12 cellular contexts compared by ENCODE assay signal in the genomic region with DNA sequence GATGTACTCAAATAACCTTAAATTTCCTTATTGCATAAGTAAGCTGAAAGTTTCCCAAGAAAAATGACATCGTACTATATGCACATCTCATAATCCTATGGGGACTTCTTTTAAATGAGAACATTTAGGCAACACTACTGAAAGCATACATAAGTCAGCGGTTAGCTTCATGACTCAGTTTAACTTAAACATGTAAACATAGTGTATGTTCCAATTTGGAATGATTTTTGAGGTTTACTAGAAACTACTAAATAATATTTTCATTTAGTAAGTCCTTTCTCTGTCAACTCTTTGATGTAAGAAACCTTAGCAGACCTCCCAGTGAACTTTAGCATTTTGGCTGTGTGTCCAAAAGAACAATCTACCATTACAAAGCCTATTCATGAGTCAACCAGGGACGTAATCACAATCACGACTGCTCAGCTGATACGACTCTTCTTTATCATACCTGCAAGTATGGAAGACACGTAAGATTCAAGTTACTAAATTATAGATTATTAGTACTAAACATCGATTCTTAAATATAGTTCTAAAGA. TPM values are rescaled to one million over a fixed set of nuclear protein-coding genes. Genes with fewer than 3 reads are reported as not detected.
DNase-seq lines count a peak whose midpoint lies in the region; ATAC-seq, FAIRE-seq and TF ChIP-seq lines count a peak whose summit lies in the region.
"Had no signal": no experiment of that assay in that cellular context is flagged by ENCODE, and none has a peak within 500 bp of the region (broad histone marks: within the 10 kb centered on the region; RNA-seq: fewer than 3 reads in every experiment).

No MANE protein-coding gene starts in this region.

- CTCF ChIA-PET in endothelial cell of umbilical vein (lab: Charles Lee): interaction anchor here (0.7 to 2.8 kb wide), 9 partner anchors 12 to 501 kb away, joined by 3 to 13 read pairs (median 4); no protein-coding TSS in a partner anchor

- FAIRE-seq in endothelial cell of umbilical vein (lab: Jason Lieb, UNC): no peak

- no peaks in the 10 kb centered on the region for H3K27me3 Mint-ChIP-seq in nephron progenitor cell (ENCODE audit: low read depth, poor library complexity)

- POLR2A ChIA-PET in endothelial cell of umbilical vein (lab: Charles Lee): no interaction called here

- H4K20me1 ChIP-seq in DND-41 (ENCODE audit: insufficient read depth, low read length): no peaks in the 10 kb centered on the region
- H4K20me1 ChIP-seq in endothelial cell of umbilical vein (replicated peaks; ENCODE audit: control insufficient read depth, extremely low read depth, insufficient read depth, low read length): no peaks in the 10 kb centered on the region

- intact Hi-C loops in endothelial cell of umbilical vein (cut with micrococcal nuclease) (loop anchor here (1.0 kb wide), 4 partner anchors 40 to 232 kb away; no protein-coding TSS in a partner anchor), posterior vena cava (cut with DNase I) (no loop called here)

- dilution Hi-C loops in endothelial cell of umbilical vein (cut with MboI; ENCODE audit: extremely low pct_ligation_motif_present, low sequenced_read_pairs): no loop called here

- H3K27ac Mint-ChIP-seq in nephron progenitor cell: no peak overlapping the region

- H3K36me3 ChIP-seq in DND-41 (ENCODE audit: insufficient read depth, low read length) (no peaks in the 10 kb centered on the region), RWPE2 (ENCODE audit: low read depth) (0 out of 2 replicates have a peak, but pooled peaks cover 4% of the 10 kb centered on the region), endothelial cell of umbilical vein (ENCODE audit: control insufficient read depth in 2 of 2, extremely low read depth in 1 of 2, insufficient read depth in 2 of 2, low read length in 2 of 2) (no peaks in the 10 kb centered on the region)
- H3K36me3 ChIP-seq: cardiac muscle cell had no signal

- peak overlapping the region; percentile 71; the same call in 1 of the 2 replicates for H3K4me2 ChIP-seq in DND-41 (ENCODE audit: insufficient read depth, low read length)
- H3K4me2 ChIP-seq in endothelial cell of umbilical vein (ENCODE audit: insufficient read depth, low read length): no peak overlapping the region

- no peaks in the 10 kb centered on the region for H3K36me3 Mint-ChIP-seq in nephron progenitor cell (ENCODE audit: low read depth)

- TF ChIP-seq CTCF in DND-41 (IDR thresholded peaks at IDR 0.05; ENCODE audit: borderline replicate concordance, extremely low read depth, low read length, poor library complexity, severe bottlenecking) (no peak), RWPE2 (IDR thresholded peaks at IDR 0.05; ENCODE audit: poor library complexity, severe bottlenecking) (no peak), endothelial cell of umbilical vein (IDR thresholded peaks at IDR 0.05; ENCODE audit: extremely low read depth in 1 of 2, insufficient read depth in 1 of 2, low read depth in 1 of 2, low read length in 2 of 2) (no peak), nephron progenitor cell (IDR thresholded peaks at IDR 0.05) (no peak)

- peak overlapping the region; percentile 87 for H3K4me3 Mint-ChIP-seq in nephron progenitor cell

- DNase-seq in DND-41: no peak
- DNase-seq in RWPE2 (ENCODE audit: low spot score): no peak
- DNase-seq in endothelial cell of umbilical vein (ENCODE audit: low read depth, low spot score): peak; percentile 50
- DNase-seq in nephron progenitor cell: no peak
- no peak for DNase-seq in posterior vena cava (ENCODE audit: low spot score)
- DNase-seq in GDM1 (lab: John Stamatoyannopoulos, UW): no peak
- DNase-seq in SKM-1 treated with dmso at 0.1 percent for 144 hours (lab: John Stamatoyannopoulos, UW; ENCODE audit: unreplicated experiment): no peak
- DNase-seq: islet precursor cell, NCI-H2171, T-helper 9 cell had no signal

- ATAC-seq in DND-41 (ENCODE audit: insufficient read depth, low read depth) (no peak), RWPE2 (ENCODE audit: low read depth) (no peak), HG03108 (IDR thresholded peaks at IDR 0.05; ENCODE audit: unreplicated experiment) (no peak)

- H3K27me3 ChIP-seq in DND-41 (ENCODE audit: insufficient read depth, low read length, poor library complexity) (no peaks in the 10 kb centered on the region), RWPE2 (ENCODE audit: insufficient read depth, poor library complexity, severe bottlenecking) (no peaks in the 10 kb centered on the region), endothelial cell of umbilical vein (ENCODE audit: control insufficient read depth in 2 of 2, insufficient read depth in 2 of 2, low read length in 2 of 2) (no peaks in the 10 kb centered on the region)
- H3K27me3 ChIP-seq: cardiac muscle cell had no signal

- peaks cover 32% of the 10 kb centered on the region for H3K4me1 Mint-ChIP-seq in nephron progenitor cell

- H3K9me3 Mint-ChIP-seq in nephron progenitor cell: no peaks in the 10 kb centered on the region

- H3K4me1 ChIP-seq in DND-41 (ENCODE audit: insufficient read depth, low read length): peaks cover 29% of the 10 kb centered on the region
- H3K4me1 ChIP-seq in RWPE2 (ENCODE audit: insufficient read depth, poor library complexity, severe bottlenecking): peaks cover 28% of the 10 kb centered on the region
- peaks cover 16% of the 10 kb centered on the region for H3K4me1 ChIP-seq in endothelial cell of umbilical vein (ENCODE audit: control insufficient read depth, extremely low read depth, insufficient read depth, low read length)

- H3K9me3 ChIP-seq in DND-41 (ENCODE audit: insufficient read depth, low read length, severe bottlenecking): no peaks in the 10 kb centered on the region
- no peaks in the 10 kb centered on the region for H3K9me3 ChIP-seq in RWPE2 (ENCODE audit: severe bottlenecking)
- H3K9me3 ChIP-seq in endothelial cell of umbilical vein (replicated peaks; ENCODE audit: control insufficient read depth, insufficient read depth, low read length): no peaks in the 10 kb centered on the region

- no peak for TF ChIP-seq POLR2A in endothelial cell of umbilical vein (IDR thresholded peaks at IDR 0.05; ENCODE audit: low read depth, low read length)

- H2AFZ ChIP-seq in DND-41 (ENCODE audit: low read depth, low read length) (no peak overlapping the region), endothelial cell of umbilical vein (ENCODE audit: low read depth, low read length) (no peak overlapping the region)

- H3K4me3 ChIP-seq in DND-41 (ENCODE audit: low read depth in 1 of 2, low read length in 2 of 2): no peak overlapping the region
- H3K4me3 ChIP-seq in RWPE2 (ENCODE audit: severe bottlenecking): no peak overlapping the region
- H3K4me3 ChIP-seq in endothelial cell of umbilical vein (replicated peaks in 1 of 3; ENCODE audit: insufficient read depth in 1 of 3, low read depth in 1 of 3, low read length in 3 of 3): no peak overlapping the region

- no peak overlapping the region for H3K27ac ChIP-seq in DND-41 (ENCODE audit: low read length)
- peak overlapping the region; percentile 33 for H3K27ac ChIP-seq in RWPE2 (ENCODE audit: poor library complexity, severe bottlenecking)
- no peak overlapping the region for H3K27ac ChIP-seq in endothelial cell of umbilical vein (ENCODE audit: insufficient read depth, low read depth, low read length)

- no peaks in the 10 kb centered on the region for H3K9me1 ChIP-seq in endothelial cell of umbilical vein (replicated peaks; ENCODE audit: control insufficient read depth, extremely low read depth, insufficient read depth, low read length)

- no TSS peak for BruUV-seq in endothelial cell of umbilical vein (replicated peaks; lab: Mats Ljungman, UMichigan)

- peaks cover 33% of the 10 kb centered on the region for H3K79me2 ChIP-seq in DND-41 (ENCODE audit: insufficient read depth, low read length)
- H3K79me2 ChIP-seq in endothelial cell of umbilical vein (ENCODE audit: control insufficient read depth, insufficient read depth, low read length): no peaks in the 10 kb centered on the region

- H3K9ac ChIP-seq in DND-41 (ENCODE audit: low read depth, low read length): peak overlapping the region; percentile 80; the same call in 1 of the 2 replicates
- no peak overlapping the region for H3K9ac ChIP-seq in endothelial cell of umbilical vein (replicated peaks; ENCODE audit: extremely low read depth, insufficient read depth, low read length)

TF ChIP-seq in endothelial cell of umbilical vein, 7 proteins besides CTCF, POLR2A, EP300 and RAD21:
- TF ChIP-seq, protein P1, sequence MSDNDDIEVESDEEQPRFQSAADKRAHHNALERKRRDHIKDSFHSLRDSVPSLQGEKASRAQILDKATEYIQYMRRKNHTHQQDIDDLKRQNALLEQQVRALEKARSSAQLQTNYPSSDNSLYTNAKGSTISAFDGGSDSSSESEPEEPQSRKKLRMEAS (IDR thresholded peaks at IDR 0.05; ENCODE audit: insufficient read depth, insufficient read length): no peak
- TF ChIP-seq FOS (IDR thresholded peaks at IDR 0.05; ENCODE audit: borderline replicate concordance, insufficient read depth, low read length) (no peak), GATA2 (IDR thresholded peaks at IDR 0.05; ENCODE audit: insufficient read depth, insufficient read length, low read depth, low read length) (no peak), EZH2 (IDR thresholded peaks at IDR 0.05; ENCODE audit: borderline replicate concordance, low read depth, low read length, severe bottlenecking) (no peak), JUN (IDR thresholded peaks at IDR 0.05; ENCODE audit: borderline replicate concordance, insufficient read depth, insufficient read length, low read depth) (no peak), MYC (IDR thresholded peaks at IDR 0.05; ENCODE audit: low read depth, low read length) (no peak)

RNA-seq across cellular contexts. Expression of gene HIVEP2, which starts 19.3 kb away (rescaled TPM):
- total RNA-seq in endothelial cell of umbilical vein (4.7 and 5.2 TPM in 2 replicates), posterior vena cava (10 to 100 TPM; 28.4 to 30.8 TPM)
- 0.86 and 1.3 TPM in 2 replicates for polyA plus RNA-seq in endothelial cell of umbilical vein
- 1.3 TPM in 2 replicates for polyA plus RNA-seq in endothelial cell of umbilical vein (2011; cell fraction: cytosol; rRNA removed)
- polyA plus RNA-seq in endothelial cell of umbilical vein (2011; cell fraction: nucleus; rRNA removed): 2.4 and 2.9 TPM in 2 replicates
- polyA plus RNA-seq in endothelial cell of umbilical vein (2012): 2.7 and 3.0 TPM in 2 replicates
- 4.3 and 4.9 TPM in 2 replicates for polyA minus RNA-seq in endothelial cell of umbilical vein
- 2.6 TPM for polyA minus RNA-seq in endothelial cell of umbilical vein (2011; cell fraction: cytosol; rRNA and poly(A)+ RNA removed)
- polyA minus RNA-seq in endothelial cell of umbilical vein (2011; cell fraction: nucleus; rRNA and poly(A)+ RNA removed): 5.4 and 5.8 TPM in 2 replicates
